ENCODE assay signal across 1 cellular context in genomic region chr12:110520876-110521712, GRCh38.
TF ChIP-seq lines count a peak whose summit lies in the region.

No MANE protein-coding gene starts in this region.

TF ChIP-seq in IMR-90, 13 proteins besides CTCF, POLR2A, EP300 and RAD21:
- TF ChIP-seq CEBPB (IDR thresholded peaks at IDR 0.05; ENCODE audit: low read depth, low read length) = peak; percentile 27; the same call in 1 of the 2 replicates
